In the genomic region with DNA sequence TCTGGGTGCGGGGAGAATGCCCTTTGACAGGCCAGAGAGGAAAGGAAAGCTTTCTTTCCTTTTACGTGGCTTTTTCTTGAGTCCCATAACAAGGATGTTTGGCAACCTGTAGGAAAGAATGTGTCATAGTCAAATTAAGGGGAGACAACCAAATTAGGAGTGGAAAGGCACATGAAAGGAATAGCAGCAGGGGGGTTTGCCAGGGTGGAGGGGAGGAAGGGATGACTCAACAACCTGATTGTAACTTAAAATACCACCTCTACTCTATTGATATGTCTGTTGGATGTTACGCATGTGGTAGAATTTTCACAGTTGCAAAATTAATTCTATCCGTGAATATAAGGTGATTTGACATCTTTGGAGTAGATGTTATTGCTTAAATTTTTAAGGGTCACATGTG, we compare ENCODE assay signal across 18 cellular contexts. TPM values are rescaled to one million over a fixed set of nuclear protein-coding genes. Genes with fewer than 3 reads are reported as not detected.
DNase-seq lines count a peak whose midpoint lies in the region; ATAC-seq and TF ChIP-seq lines count a peak whose summit lies in the region.
"Had no signal": no experiment of that assay in that cellular context is flagged by ENCODE, and none has a peak within 500 bp of the region (broad histone marks: within the 10 kb centered on the region; RNA-seq: fewer than 3 reads in every experiment).

No MANE protein-coding gene starts in this region.

- H3F3A ChIP-seq in GM23338 (replicated peaks; ENCODE audit: low read depth), result no peaks in the 10 kb centered on the region

- ATAC-seq in GM23338 (peak; percentile 74), aorta (ENCODE audit: low FRiP score) (no peak), HG03095 (IDR thresholded peaks at IDR 0.05; ENCODE audit: unreplicated experiment) (no peak)
- peak; percentile 83 to 93 for ATAC-seq in activated naive CD4-positive, alpha-beta T cell treated with anti-CD3 and anti-CD28 coated beads, Interleukin-2, amount 50 U/mL, for 72 hours
- ATAC-seq: body of pancreas, left lung had no signal

- H3K4me2 ChIP-seq in GM23338, result peak overlapping the region; percentile 52; the same call in 1 of the 2 replicates
- H3K4me2 ChIP-seq in mesendoderm (ENCODE audit: low read length), result no peak overlapping the region

- H3K23ac ChIP-seq in mesendoderm (ENCODE audit: low read length), result no peak overlapping the region

- H3K56ac ChIP-seq in mesendoderm (ENCODE audit: low read length), result peak overlapping the region; percentile 6

- H3K79me2 ChIP-seq in GM23338 (replicated peaks; ENCODE audit: insufficient read depth) (no peaks in the 10 kb centered on the region), mesendoderm (ENCODE audit: control insufficient read depth, insufficient read depth, low read length) (no peaks in the 10 kb centered on the region)

- H3K18ac ChIP-seq in mesendoderm (ENCODE audit: low read length), result no peak overlapping the region

- H3K4me1 ChIP-seq in GM23338 (ENCODE audit: insufficient read depth), result peaks cover 37% of the 10 kb centered on the region
- peaks cover 48% of the 10 kb centered on the region for H3K4me1 ChIP-seq in HUES6 (ENCODE audit: control insufficient read depth, insufficient read depth, low read length)
- H3K4me1 ChIP-seq in mesendoderm (ENCODE audit: control insufficient read depth, low read depth, low read length), result peaks cover 3% of the 10 kb centered on the region
- peaks cover 0 to 4% (median 0%) of the 10 kb centered on the region in 3 donors for H3K4me1 ChIP-seq in esophagus squamous epithelium
- H3K4me1 ChIP-seq in aorta (ENCODE audit: control insufficient read depth in 1 of 2, insufficient read depth in 2 of 2, low read length in 2 of 2), result no peaks in the 10 kb centered on the region
- H3K4me1 ChIP-seq: sigmoid colon had no signal

- H3K9me3 Mint-ChIP-seq in GM23338, result peaks cover 2% of the 10 kb centered on the region; the same call in 2 of the 3 replicates
- H3K9me3 Mint-ChIP-seq in activated naive CD4-positive, alpha-beta T cell treated with anti-CD3 and anti-CD28 coated beads, Interleukin-2, amount 50 U/mL, for 72 hours, result peaks cover 4 to 11% of the 10 kb centered on the region in 2 donors

- no peak overlapping the region for H4K8ac ChIP-seq in mesendoderm (ENCODE audit: low read depth, low read length)

- no CpG with 5 or more reads among the region's 4 CpGs for WGBS in mesendoderm (ENCODE audit: extremely low coverage, insufficient coverage, low lambda C conversion rate)
- WGBS in esophagus squamous epithelium, 2 donors, result 33 to 52% methylated on average over 4 of the region's 4 CpGs
- WGBS in aorta, 2 donors, result 43 to 44% methylated on average over 4 of the region's 4 CpGs

- H4K20me1 ChIP-seq in GM23338 (replicated peaks; ENCODE audit: insufficient read depth), result no peaks in the 10 kb centered on the region

- TF ChIP-seq CTCF in GM23338 (conservative IDR thresholded peaks at IDR 0.05; ENCODE audit: low read depth in 2 of 2) (no peak), esophagus squamous epithelium (IDR thresholded peaks at IDR 0.05) (no peak)

- no peak overlapping the region for H2AK5ac ChIP-seq in mesendoderm (ENCODE audit: low read length)

- H2BK5ac ChIP-seq in mesendoderm (ENCODE audit: low read length), result no peak overlapping the region

- no peaks in the 10 kb centered on the region for H3K9me2 ChIP-seq in GM23338 (ENCODE audit: insufficient read depth)

- no peak overlapping the region for H2AFZ ChIP-seq in GM23338

- no peak overlapping the region for H3K4ac ChIP-seq in mesendoderm (ENCODE audit: low read depth, low read length)

- DNase-seq in GM23338 (ENCODE audit: low spot score) (peak; percentile 80), mesendoderm (peak; percentile 97), esophagus squamous epithelium (lab: John Stamatoyannopoulos, UW) (no peak), aorta (no peak), DMS53 (lab: John Stamatoyannopoulos, UW) (no peak)
- no peak for DNase-seq in activated naive CD4-positive, alpha-beta T cell treated with anti-CD3 and anti-CD28 coated beads, Interleukin-2, amount 50 U/mL, for 72 hours (ENCODE audit: low spot score in 2 of 2)
- DNase-seq: body of pancreas; CD4-positive, CD25-positive, alpha-beta regulatory T cell; foreskin melanocyte; GDM1; left lung; NCI-H774; Right ventricle myocardium superior; sigmoid colon; tibial artery had no signal

- H3K9ac ChIP-seq in HUES6 (ENCODE audit: low read length) (peak overlapping the region; percentile 77), mesendoderm (ENCODE audit: low read length) (no peak overlapping the region)

- H3K4me3 Mint-ChIP-seq in GM23338, result peak overlapping the region; percentile 57
- H3K4me3 Mint-ChIP-seq: CD4-positive, CD25-positive, alpha-beta regulatory T cell; nephron had no signal

- H3K4me3 ChIP-seq in GM23338, result peak overlapping the region; percentile 10; the same call in 1 of the 2 replicates
- H3K4me3 ChIP-seq in HUES6 (ENCODE audit: low read depth, low read length), result peak overlapping the region; percentile 25
- no peak overlapping the region for H3K4me3 ChIP-seq in mesendoderm (ENCODE audit: low read length)
- no peak overlapping the region for H3K4me3 ChIP-seq in esophagus squamous epithelium
- no peak overlapping the region for H3K4me3 ChIP-seq in aorta (ENCODE audit: low read length in 2 of 2)
- H3K4me3 ChIP-seq: body of pancreas, left lung, sigmoid colon, tibial artery had no signal

- H3K27ac Mint-ChIP-seq in GM23338, result peak overlapping the region; percentile 98
- H3K27ac Mint-ChIP-seq in activated naive CD4-positive, alpha-beta T cell treated with anti-CD3 and anti-CD28 coated beads, Interleukin-2, amount 50 U/mL, for 72 hours, result peak overlapping the region in 1 of 2 donors; percentile 5
- H3K27ac Mint-ChIP-seq: CD4-positive, CD25-positive, alpha-beta regulatory T cell; nephron had no signal

- H3K79me1 ChIP-seq in mesendoderm (ENCODE audit: low read length), result no peaks in the 10 kb centered on the region

- no peaks in the 10 kb centered on the region for H3K27me3 ChIP-seq in GM23338 (ENCODE audit: insufficient read depth)
- no peaks in the 10 kb centered on the region for H3K27me3 ChIP-seq in HUES6 (ENCODE audit: control insufficient read depth, insufficient read depth, low read length)
- no peaks in the 10 kb centered on the region for H3K27me3 ChIP-seq in mesendoderm (ENCODE audit: insufficient read depth, low read length, poor library complexity)
- no peaks in the 10 kb centered on the region for H3K27me3 ChIP-seq in esophagus squamous epithelium
- H3K27me3 ChIP-seq in aorta (ENCODE audit: control insufficient read depth in 1 of 2, insufficient read depth in 2 of 2, low read length in 1 of 2), result no peaks in the 10 kb centered on the region
- H3K27me3 ChIP-seq: body of pancreas, left lung, sigmoid colon, tibial artery had no signal

- no peak overlapping the region for H2BK120ac ChIP-seq in mesendoderm (ENCODE audit: low read depth, low read length)

- H3K27ac ChIP-seq in GM23338 (ENCODE audit: low read depth), result peak overlapping the region; percentile 87
- peak overlapping the region; percentile 93 for H3K27ac ChIP-seq in HUES6 (ENCODE audit: low read depth, low read length)
- no peak overlapping the region for H3K27ac ChIP-seq in mesendoderm (ENCODE audit: low read depth, low read length)
- H3K27ac ChIP-seq in esophagus squamous epithelium, result no peak overlapping the region
- no peak overlapping the region for H3K27ac ChIP-seq in aorta (ENCODE audit: low read depth in 1 of 2, low read length in 2 of 2)
- H3K27ac ChIP-seq: body of pancreas, left lung, sigmoid colon, tibial artery had no signal

- no peak overlapping the region for H2BK15ac ChIP-seq in mesendoderm (replicated peaks; ENCODE audit: low read depth)

- H3K36me3 Mint-ChIP-seq in GM23338 (ENCODE audit: low read depth), result no peaks in the 10 kb centered on the region
- H3K36me3 Mint-ChIP-seq in activated naive CD4-positive, alpha-beta T cell treated with anti-CD3 and anti-CD28 coated beads, Interleukin-2, amount 50 U/mL, for 72 hours, result peaks cover 0 to 16% of the 10 kb centered on the region in 2 donors
- H3K36me3 Mint-ChIP-seq: CD4-positive, CD25-positive, alpha-beta regulatory T cell had no signal

- H3K9me3 ChIP-seq in HUES6 (ENCODE audit: control insufficient read depth, insufficient read depth, low read depth, low read length), result no peaks in the 10 kb centered on the region
- no peaks in the 10 kb centered on the region for H3K9me3 ChIP-seq in esophagus squamous epithelium
- H3K9me3 ChIP-seq in aorta (ENCODE audit: control insufficient read depth, low read length), result peaks cover 1% of the 10 kb centered on the region
- H3K9me3 ChIP-seq: body of pancreas, left lung, sigmoid colon, tibial artery had no signal

- no peak for TF ChIP-seq POLR2A in esophagus squamous epithelium (IDR thresholded peaks at IDR 0.05)

- H3K36me3 ChIP-seq in GM23338 (ENCODE audit: insufficient read depth) (no peaks in the 10 kb centered on the region), HUES6 (ENCODE audit: control insufficient read depth, insufficient read depth, low read length) (no peaks in the 10 kb centered on the region), mesendoderm (ENCODE audit: control insufficient read depth, insufficient read depth, low read length) (no peaks in the 10 kb centered on the region), esophagus squamous epithelium (no peaks in the 10 kb centered on the region), aorta (ENCODE audit: control insufficient read depth in 1 of 2, insufficient read depth in 2 of 2, low read length in 1 of 2) (no peaks in the 10 kb centered on the region)
- H3K36me3 ChIP-seq: left lung, sigmoid colon, tibial artery had no signal

- H3K4me1 Mint-ChIP-seq in GM23338, result peaks cover 57% of the 10 kb centered on the region

- H4K5ac ChIP-seq in mesendoderm (ENCODE audit: low read length), result no peak overlapping the region

- peaks cover 10% of the 10 kb centered on the region for H3K27me3 Mint-ChIP-seq in GM23338 (ENCODE audit: insufficient read depth, low read depth, poor library complexity)
- H3K27me3 Mint-ChIP-seq: CD4-positive, CD25-positive, alpha-beta regulatory T cell had no signal

- intact Hi-C loops in esophagus squamous epithelium (cut with DNase I) (no loop called here), aorta (cut with DNase I) (no loop called here)

TF ChIP-seq in GM23338, 12 proteins besides CTCF, POLR2A, EP300 and RAD21:
- TF ChIP-seq ZNF114 (CRISPR knock-in tag; IDR thresholded peaks at IDR 0.05) (no peak), CREB1 (CRISPR knock-in tag; IDR thresholded peaks at IDR 0.05; ENCODE audit: low read depth) (peak; percentile 32; the same call in 1 of the 2 replicates)
TF ChIP-seq in GM23338: peak in this region for 1.

RNA-seq across cellular contexts. Expression of gene MYBPC1, which starts 28.5 kb away (rescaled TPM):
- total RNA-seq in GM23338 (2014; rRNA removed; shearing (Covaris generic)), result 0.54 TPM in 1 of 2 replicates, not detected in the other
- polyA plus RNA-seq in GM23338 (2016; fragmentation: Nextera tagmentation; extraction: Ambion mirVana) (0.18 TPM in 1 of 2 replicates, not detected in the other), aorta (under 1 TPM in 1 of 2 donors, not detected in 1; 0.36 TPM)
- not detected for total RNA-seq in activated naive CD4-positive, alpha-beta T cell treated with anti-CD3 and anti-CD28 coated beads, Interleukin-2, amount 50 U/mL, for 72 hours
- polyA plus RNA-seq in mesendoderm (2013, experiment 1 of 2), result 0.01 TPM
- 0.03 TPM for polyA plus RNA-seq in mesendoderm (2013, experiment 2 of 2)
- total RNA-seq in esophagus squamous epithelium (not detected), aorta (not detected)
- total RNA-seq: CD4-positive, CD25-positive, alpha-beta regulatory T cell had no signal
- polyA plus RNA-seq: CD4-positive, CD25-positive, alpha-beta regulatory T cell had no signal

Comparison
In these comparisons a context has a peak if more than half of its experiments do, and no peak if none do; other contexts are left out.
1. ATAC-seq: peak in GM23338 (single experiment) and activated naive CD4-positive, alpha-beta T cell treated with anti-CD3 and anti-CD28 coated beads, Interleukin-2, amount 50 U/mL, for 72 hours (2 of 2); none in aorta (single experiment) and HG03095 (single experiment).
2. DNase-seq: peak in GM23338 (single experiment) and mesendoderm (single experiment); none in activated naive CD4-positive, alpha-beta T cell treated with anti-CD3 and anti-CD28 coated beads, Interleukin-2, amount 50 U/mL, for 72 hours (0 of 2), esophagus squamous epithelium (single experiment), aorta (0 of 2) and DMS53 (single experiment).
3. H3K27ac ChIP-seq: peak in GM23338 (single experiment) and HUES6 (single experiment); none in mesendoderm (single experiment), esophagus squamous epithelium (0 of 4) and aorta (0 of 2).
4. H3K4me3 ChIP-seq: peak in GM23338 (single experiment) and HUES6 (single experiment); none in mesendoderm (single experiment), esophagus squamous epithelium (0 of 4) and aorta (0 of 2).